ENCODE assay signal across 8 cellular contexts in genomic region chr19:18020212-18021067, GRCh38. TPM values are rescaled to one million over a fixed set of nuclear protein-coding genes. Genes with fewer than 3 reads are reported as not detected.
A peak's percentile ranks its signal among the peaks of the same experiment; 100 is the strongest.
DNase-seq lines count a peak whose midpoint lies in the region; ATAC-seq and TF ChIP-seq lines count a peak whose summit lies in the region.

No MANE protein-coding gene starts in this region.

- H3K9ac ChIP-seq in mucosa of rectum (ENCODE audit: low read depth in 1 of 2, low read length in 2 of 2): peak overlapping the region in 1 of 2 donors; percentile 63

- H3K9me3 ChIP-seq in mucosa of rectum (ENCODE audit: control insufficient read depth in 2 of 2, low read length in 2 of 2) (no peaks in the 10 kb centered on the region), vagina (no peaks in the 10 kb centered on the region)

- CTCF ChIA-PET in activated naive CD4-positive, alpha-beta T cell treated with anti-CD3 and anti-CD28 coated beads for 36 hours (lab: Charles Lee): no interaction called here

- no peaks in the 10 kb centered on the region for H3K27me3 Mint-ChIP-seq in activated naive CD4-positive, alpha-beta T cell treated with anti-CD3 and anti-CD28 coated beads for 36 hours (ENCODE audit: low read depth)

- no peak for DNase-seq in activated naive CD4-positive, alpha-beta T cell treated with anti-CD3 and anti-CD28 coated beads for 36 hours
- no peak for DNase-seq in activated naive CD4-positive, alpha-beta T cell (lab: John Stamatoyannopoulos, UW)
- DNase-seq in coronary artery (ENCODE audit: low spot score): peak; percentile 98
- peak in 1 of 2 donors; percentile 88 for DNase-seq in vagina (ENCODE audit: extremely low spot score in 2 of 2)
- DNase-seq in NCI-H2171 treated with DMSO at 0.1 percent for 48 hours (lab: John Stamatoyannopoulos, UW): no peak
- DNase-seq in DMS153 treated with DMSO at 0.1 percent for 48 hours (lab: John Stamatoyannopoulos, UW; ENCODE audit: unreplicated experiment): no peak

- no peak for ATAC-seq in HG03520 (IDR thresholded peaks at IDR 0.05; ENCODE audit: unreplicated experiment)

- peaks cover 28 to 31% of the 10 kb centered on the region in 2 donors for H3K4me1 ChIP-seq in mucosa of rectum (ENCODE audit: control insufficient read depth in 2 of 2, insufficient read depth in 2 of 2, low read length in 2 of 2)
- H3K4me1 ChIP-seq in vagina: peaks cover 59% of the 10 kb centered on the region

- H3K27ac Mint-ChIP-seq in activated naive CD4-positive, alpha-beta T cell treated with anti-CD3 and anti-CD28 coated beads for 36 hours: peak overlapping the region; percentile 79

- peaks cover 65% of the 10 kb centered on the region for H3K4me1 Mint-ChIP-seq in activated naive CD4-positive, alpha-beta T cell treated with anti-CD3 and anti-CD28 coated beads for 36 hours (ENCODE audit: low read depth)

- peak overlapping the region; percentile 87 to 99 for H3K27ac ChIP-seq in coronary artery
- H3K27ac ChIP-seq in mucosa of rectum (ENCODE audit: low read depth in 2 of 2, low read length in 2 of 2): peak overlapping the region; percentile 82 to 90
- peak overlapping the region; percentile 87 for H3K27ac ChIP-seq in vagina

- intact Hi-C loops in activated naive CD4-positive, alpha-beta T cell treated with anti-CD3 and anti-CD28 coated beads for 36 hours (cut with micrococcal nuclease): loop anchor here (5.0 kb wide), 1 partner anchor 67 kb away; the partner anchor contains the start of gene IL12RB1
- intact Hi-C loops in vagina (cut with DNase I): no loop called here

- H3K4me3 Mint-ChIP-seq in activated naive CD4-positive, alpha-beta T cell treated with anti-CD3 and anti-CD28 coated beads for 36 hours: no peak overlapping the region

- no peak for TF ChIP-seq CTCF in coronary artery (IDR thresholded peaks at IDR 0.05)
- TF ChIP-seq CTCF in vagina (IDR thresholded peaks at IDR 0.05): no peak

- no peak for TF ChIP-seq POLR2A in vagina (IDR thresholded peaks at IDR 0.05)

- H3K27me3 ChIP-seq in mucosa of rectum (ENCODE audit: control insufficient read depth in 2 of 2, insufficient read depth in 2 of 2, low read length in 2 of 2): no peaks in the 10 kb centered on the region
- H3K27me3 ChIP-seq in vagina: no peaks in the 10 kb centered on the region

- H3K36me3 ChIP-seq in mucosa of rectum (ENCODE audit: control insufficient read depth in 2 of 2, insufficient read depth in 2 of 2, low read length in 2 of 2): peaks cover 0 to 1% of the 10 kb centered on the region in 2 donors
- no peaks in the 10 kb centered on the region for H3K36me3 ChIP-seq in vagina

- H3K36me3 Mint-ChIP-seq in activated naive CD4-positive, alpha-beta T cell treated with anti-CD3 and anti-CD28 coated beads for 36 hours (ENCODE audit: low read depth): peaks cover 3% of the 10 kb centered on the region

- H3K4me3 ChIP-seq in coronary artery (peak overlapping the region; percentile 25), mucosa of rectum (ENCODE audit: low read length in 2 of 2) (peak overlapping the region in 1 of 2 donors; percentile 2), vagina (no peak overlapping the region)

- no peaks in the 10 kb centered on the region for H3K9me3 Mint-ChIP-seq in activated naive CD4-positive, alpha-beta T cell treated with anti-CD3 and anti-CD28 coated beads for 36 hours

RNA-seq across cellular contexts. Expression of gene ARRDC2, which starts 12.5 kb away (rescaled TPM):
- 10 to 100 TPM; 17.7 to 19.0 TPM for total RNA-seq in activated naive CD4-positive, alpha-beta T cell treated with anti-CD3 and anti-CD28 coated beads for 36 hours
- 54.5 TPM for total RNA-seq in vagina

RNA-seq across cellular contexts. Expression of gene KCNN1, which starts 53.5 kb away (rescaled TPM):
- total RNA-seq in activated naive CD4-positive, alpha-beta T cell treated with anti-CD3 and anti-CD28 coated beads for 36 hours: under 1 TPM; 0.21 to 0.30 TPM
- total RNA-seq in vagina: 1.5 TPM
